Comparison of ENCODE assay signal across 1 cellular context in genomic region chr6:37171970-37172812, GRCh38.
A peak's percentile ranks its signal among the peaks of the same experiment; 100 is the strongest.
TF ChIP-seq lines count a peak whose summit lies in the region.

No MANE protein-coding gene starts in this region.

TF ChIP-seq in HepG2, 621 proteins besides CTCF, POLR2A, EP300 and RAD21 (continued from another document and continues in another):
- TF ChIP-seq MIER2 (CRISPR knock-in tag; IDR thresholded peaks at IDR 0.05) (peak; percentile 51; the same call in 1 of the 2 replicates), CBX5 (CRISPR knock-in tag; IDR thresholded peaks at IDR 0.05; ENCODE audit: borderline replicate concordance) (peak; percentile 86; the same call in 1 of the 2 replicates), BCL6 (CRISPR knock-in tag; IDR thresholded peaks at IDR 0.05) (peak; percentile 87), SP4 (CRISPR knock-in tag; IDR thresholded peaks at IDR 0.05) (peak; percentile 49), ZNF589 (CRISPR knock-in tag; conservative IDR thresholded peaks at IDR 0.05) (no peak), ZNF275 (CRISPR knock-in tag; IDR thresholded peaks at IDR 0.05; ENCODE audit: borderline replicate concordance) (no peak; the same call in 1 of the 2 replicates), LCORL (IDR thresholded peaks at IDR 0.05) (peak; percentile 64), LCORL (CRISPR knock-in tag; IDR thresholded peaks at IDR 0.05) (peak; percentile 88), MED8 (CRISPR knock-in tag; IDR thresholded peaks at IDR 0.05; ENCODE audit: insufficient replicate concordance) (peak; percentile 75), ZXDC (CRISPR knock-in tag; IDR thresholded peaks at IDR 0.05) (peak; percentile 67), E2F1 (CRISPR knock-in tag; IDR thresholded peaks at IDR 0.05) (peak; percentile 65; the same call in 1 of the 2 replicates), HDAC6 (IDR thresholded peaks at IDR 0.05; ENCODE audit: low read depth, low read length) (no peak), CCDC6 (CRISPR knock-in tag; IDR thresholded peaks at IDR 0.05) (peak; percentile 72; the same call in 1 of the 2 replicates), TFAP4 (IDR thresholded peaks at IDR 0.05; ENCODE audit: borderline replicate concordance, low read depth) (peak; percentile 87), ATF7 (IDR thresholded peaks at IDR 0.05) (no peak), ATF7 (CRISPR knock-in tag; IDR thresholded peaks at IDR 0.05) (0 out of 2 replicates have a peak, but pooled peaks have one; percentile 21), FOXM1 (CRISPR knock-in tag; IDR thresholded peaks at IDR 0.05) (peak; percentile 89; the same call in 1 of the 2 replicates), NFYC (CRISPR knock-in tag; IDR thresholded peaks at IDR 0.05) (0 out of 2 replicates have a peak, but pooled peaks have one; percentile 24), ATF1 (CRISPR knock-in tag; IDR thresholded peaks at IDR 0.05) (peak; percentile 72), PHF21A (CRISPR knock-in tag; IDR thresholded peaks at IDR 0.05) (peak; percentile 83), MAFK (conservative IDR thresholded peaks at IDR 0.05 in 1 of 2, IDR thresholded peaks at IDR 0.05 in 1 of 2; ENCODE audit: low read length in 2 of 2) (peak in 1 of 2 experiments; percentile 8; a peak in 1 of 4 replicates), KAT8 (CRISPR knock-in tag; IDR thresholded peaks at IDR 0.05) (peak; percentile 80), NBN (conservative IDR thresholded peaks at IDR 0.05) (no peak), HDAC1 (CRISPR knock-in tag; IDR thresholded peaks at IDR 0.05) (peak; percentile 74), ZNF503 (CRISPR knock-in tag; IDR thresholded peaks at IDR 0.05) (peak; percentile 94), MBNL3 (CRISPR knock-in tag; conservative IDR thresholded peaks at IDR 0.05) (no peak), ZNF558 (CRISPR knock-in tag; IDR thresholded peaks at IDR 0.05; ENCODE audit: borderline replicate concordance) (peak; percentile 49; the same call in 1 of the 2 replicates), RNF219 (CRISPR knock-in tag; IDR thresholded peaks at IDR 0.05) (0 out of 2 replicates have a peak, but pooled peaks have one; percentile 54), PHF20 (CRISPR knock-in tag; IDR thresholded peaks at IDR 0.05) (no peak), TIGD3 (CRISPR knock-in tag; IDR thresholded peaks at IDR 0.05; ENCODE audit: borderline replicate concordance) (no peak), ZMYM4 (CRISPR knock-in tag; IDR thresholded peaks at IDR 0.05) (peak; percentile 42; the same call in 1 of the 2 replicates), ZNF501 (CRISPR knock-in tag; IDR thresholded peaks at IDR 0.05) (0 out of 2 replicates have a peak, but pooled peaks have one; percentile 44), MNT (IDR thresholded peaks at IDR 0.05) (peak; percentile 97), ZNF740 (CRISPR knock-in tag; IDR thresholded peaks at IDR 0.05) (0 out of 2 replicates have a peak, but pooled peaks have one; percentile 29), ZNF747 (CRISPR knock-in tag; IDR thresholded peaks at IDR 0.05; ENCODE audit: borderline replicate concordance) (0 out of 2 replicates have a peak, but pooled peaks have one; percentile 9), ZNF619 (CRISPR knock-in tag; IDR thresholded peaks at IDR 0.05) (0 out of 2 replicates have a peak, but pooled peaks have one; percentile 58), RFXAP (CRISPR knock-in tag; IDR thresholded peaks at IDR 0.05; ENCODE audit: borderline replicate concordance) (peak; percentile 91; the same call in 1 of the 2 replicates), NR2F2 (IDR thresholded peaks at IDR 0.05; ENCODE audit: borderline replicate concordance, low read depth) (peak; percentile 81), MIER3 (CRISPR knock-in tag; IDR thresholded peaks at IDR 0.05; ENCODE audit: borderline replicate concordance) (peak; percentile 90; the same call in 1 of the 2 replicates), ATF7-NPFF (CRISPR knock-in tag; IDR thresholded peaks at IDR 0.05; ENCODE audit: low read depth) (peak; percentile 20; the same call in 1 of the 2 replicates), ZSCAN12 (CRISPR knock-in tag; IDR thresholded peaks at IDR 0.05) (peak; percentile 60; the same call in 1 of the 2 replicates), ZNF704 (CRISPR knock-in tag; IDR thresholded peaks at IDR 0.05; ENCODE audit: borderline replicate concordance) (0 out of 2 replicates have a peak, but pooled peaks have one; percentile 36), ATF4 (CRISPR knock-in tag; IDR thresholded peaks at IDR 0.05) (peak in 1 of 2 experiments; percentile 35; a peak in 1 of 4 replicates), SAFB2 (CRISPR knock-in tag; IDR thresholded peaks at IDR 0.05; ENCODE audit: borderline replicate concordance, low read depth) (no peak; the same call in 1 of the 2 replicates), SPEN (CRISPR knock-in tag; IDR thresholded peaks at IDR 0.05; ENCODE audit: low read depth) (no peak; the same call in 1 of the 2 replicates), MAX (IDR thresholded peaks at IDR 0.05) (peak; percentile 97), ZNF136 (CRISPR knock-in tag; IDR thresholded peaks at IDR 0.05; ENCODE audit: low read depth) (peak; percentile 53; the same call in 1 of the 2 replicates), HOXA9 (CRISPR knock-in tag; IDR thresholded peaks at IDR 0.05; ENCODE audit: borderline replicate concordance) (no peak), ZNF652 (CRISPR knock-in tag; IDR thresholded peaks at IDR 0.05; ENCODE audit: borderline replicate concordance, low read depth) (peak; percentile 88), HOXA3 (CRISPR knock-in tag; IDR thresholded peaks at IDR 0.05) (peak; percentile 78; the same call in 1 of the 2 replicates)
